18 cellular contexts compared by ENCODE assay signal in the genomic region with DNA sequence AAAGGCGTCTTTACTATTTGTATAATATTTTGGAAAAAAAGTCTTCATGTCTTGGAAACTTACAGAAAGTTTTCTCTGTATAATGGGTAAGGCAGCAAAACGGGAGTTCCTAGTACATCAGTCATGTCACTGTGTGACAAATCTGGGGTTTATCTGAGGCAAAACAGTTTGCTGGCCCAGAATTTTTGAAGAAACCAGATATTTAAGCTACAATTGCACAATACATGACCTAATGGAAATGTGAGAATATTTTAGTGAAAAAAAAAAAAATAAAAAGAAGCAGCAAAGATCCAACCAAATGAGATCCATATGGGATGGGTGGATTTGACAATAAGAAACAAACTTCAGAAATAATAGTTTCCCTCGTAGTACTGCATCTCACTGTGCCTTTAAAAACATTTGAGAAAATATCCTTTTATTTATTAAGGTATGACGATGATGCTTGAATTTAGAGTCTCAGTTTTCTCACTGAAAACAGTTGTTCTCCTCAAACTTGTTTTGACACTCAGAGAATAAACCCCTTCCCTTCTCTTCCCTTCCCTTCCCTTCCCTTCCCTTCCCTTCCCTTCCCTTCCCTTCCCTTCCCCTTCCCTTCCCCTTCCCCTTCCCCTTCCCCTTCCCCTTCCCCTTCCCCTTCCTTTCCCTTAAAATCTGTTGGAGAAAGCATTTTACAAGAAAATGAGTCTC.
DNase-seq lines count a peak whose midpoint lies in the region; ATAC-seq and TF ChIP-seq lines count a peak whose summit lies in the region.
"Had no signal": no experiment of that assay in that cellular context is flagged by ENCODE, and none has a peak within 500 bp of the region (broad histone marks: within the 10 kb centered on the region; RNA-seq: fewer than 3 reads in every experiment).

No MANE protein-coding gene starts in this region.

- no peak overlapping the region for H3K4me3 Mint-ChIP-seq in nephron
- H3K4me3 Mint-ChIP-seq in T-cell, result no peak overlapping the region
- H3K4me3 Mint-ChIP-seq in activated CD8-positive, alpha-beta T cell treated with anti-CD3 and anti-CD28 coated beads for 36 hours, result no peak overlapping the region
- H3K4me3 Mint-ChIP-seq: endodermal cell; IgD-negative memory B cell; natural killer cell treated with Interleukin-12 subunit alpha and Interleukin-12 subunit beta and Interleukin-15 and Interleukin-18, amount 100 ng/mL, for 72 hours; stimulated activated naive CD8-positive, alpha-beta T cell treated with anti-CD3 and anti-CD28 coated beads, Interleukin-15, amount 100 ng/mL, for 72 hours had no signal

- no peaks in the 10 kb centered on the region for H3K36me3 Mint-ChIP-seq in nephron (ENCODE audit: low read depth)
- H3K36me3 Mint-ChIP-seq in T-cell, result no peaks in the 10 kb centered on the region
- no peaks in the 10 kb centered on the region for H3K36me3 Mint-ChIP-seq in activated CD8-positive, alpha-beta T cell treated with anti-CD3 and anti-CD28 coated beads for 36 hours (ENCODE audit: low read depth)
- H3K36me3 Mint-ChIP-seq: natural killer cell treated with Interleukin-12 subunit alpha and Interleukin-12 subunit beta and Interleukin-15 and Interleukin-18, amount 100 ng/mL, for 72 hours had no signal

- CTCF ChIA-PET in AG04449 (lab: Yijun Ruan, JAX) (no interaction called here), T-cell (lab: Charles Lee) (no interaction called here)
- CTCF ChIA-PET in activated CD8-positive, alpha-beta T cell treated with anti-CD3 and anti-CD28 coated beads for 36 hours (lab: Charles Lee), result no interaction called here

- POLR2A ChIA-PET in AG04449 (lab: Yijun Ruan, JAX), result no interaction called here
- POLR2A ChIA-PET in T-cell (lab: Charles Lee), result no interaction called here
- POLR2A ChIA-PET in activated CD8-positive, alpha-beta T cell treated with anti-CD3 and anti-CD28 coated beads for 36 hours (lab: Charles Lee), result no interaction called here

- H3K9me3 Mint-ChIP-seq in nephron (peaks cover 7% of the 10 kb centered on the region), T-cell (no peaks in the 10 kb centered on the region)
- H3K9me3 Mint-ChIP-seq in activated CD8-positive, alpha-beta T cell treated with anti-CD3 and anti-CD28 coated beads for 36 hours, result no peaks in the 10 kb centered on the region
- H3K9me3 Mint-ChIP-seq: natural killer cell treated with Interleukin-12 subunit alpha and Interleukin-12 subunit beta and Interleukin-15 and Interleukin-18, amount 100 ng/mL, for 72 hours; stimulated activated naive CD8-positive, alpha-beta T cell treated with anti-CD3 and anti-CD28 coated beads, Interleukin-15, amount 100 ng/mL, for 72 hours had no signal

- H3K27ac Mint-ChIP-seq in nephron, result peak overlapping the region; percentile 12 to 87 (median 74)
- no peak overlapping the region for H3K27ac Mint-ChIP-seq in T-cell
- H3K27ac Mint-ChIP-seq in activated CD8-positive, alpha-beta T cell treated with anti-CD3 and anti-CD28 coated beads for 36 hours, result no peak overlapping the region
- H3K27ac Mint-ChIP-seq: endodermal cell; IgD-negative memory B cell; natural killer cell treated with Interleukin-12 subunit alpha and Interleukin-12 subunit beta and Interleukin-15 and Interleukin-18, amount 100 ng/mL, for 72 hours; stimulated activated naive CD8-positive, alpha-beta T cell treated with anti-CD3 and anti-CD28 coated beads, Interleukin-15, amount 100 ng/mL, for 72 hours had no signal

- DNase-seq in AG04449 (ENCODE audit: low read depth, low spot score), result peak; percentile 62
- DNase-seq in HCEC 1CT, result peak; percentile 75
- DNase-seq in fibroblast of gingiva (ENCODE audit: low read depth), result peak; percentile 96
- DNase-seq in T-cell, result no peak
- no peak for DNase-seq in activated CD8-positive, alpha-beta T cell treated with anti-CD3 and anti-CD28 coated beads for 36 hours
- DNase-seq in activated CD4-positive, alpha-beta T cell treated with anti-CD3 and anti-CD28 coated beads for 4 hours, result no peak
- DNase-seq: activated CD4-positive, CD25-positive, alpha-beta regulatory T cell; endodermal cell; NCI-H187 treated with DMSO at 0.1 percent for 48 hours; NCI-H446; NK-92 treated with Interleukin-12 subunit alpha and Interleukin-12 subunit beta, amount 100 ng/mL, for 24 hours; stimulated activated naive CD8-positive, alpha-beta T cell treated with anti-CD3 and anti-CD28 coated beads, Interleukin-15, amount 100 ng/mL, for 72 hours; T-helper 2 cell; upper lobe of right lung had no signal

- no peak for TF ChIP-seq CTCF in AG04449 (IDR thresholded peaks at IDR 0.05; ENCODE audit: insufficient read depth, low read length, missing control alignments)
- no peak for TF ChIP-seq CTCF in nephron (IDR thresholded peaks at IDR 0.05; ENCODE audit: unreplicated experiment in 3 of 3)
- TF ChIP-seq CTCF in activated CD8-positive, alpha-beta T cell treated with anti-CD3 and anti-CD28 coated beads for 36 hours (IDR thresholded peaks at IDR 0.05), result no peak

- ATAC-seq in T-cell (replicated peaks in 1 of 4) (no peak), HG03354 (IDR thresholded peaks at IDR 0.05; ENCODE audit: poor library complexity, severe bottlenecking, unreplicated experiment) (no peak)
- ATAC-seq in activated CD8-positive, alpha-beta T cell treated with anti-CD3 and anti-CD28 coated beads for 36 hours, result no peak
- ATAC-seq: natural killer cell treated with Interleukin-12 subunit alpha and Interleukin-12 subunit beta and Interleukin-15 and Interleukin-18, amount 100 ng/mL, for 72 hours; stimulated activated naive CD8-positive, alpha-beta T cell treated with anti-CD3 and anti-CD28 coated beads, Interleukin-15, amount 100 ng/mL, for 72 hours; upper lobe of right lung had no signal

- intact Hi-C loops in activated CD8-positive, alpha-beta T cell treated with anti-CD3 and anti-CD28 coated beads for 36 hours (cut with micrococcal nuclease), result no loop called here

- H3K4me3 ChIP-seq in AG04449 (ENCODE audit: low read depth, low read length), result no peak overlapping the region
- H3K4me3 ChIP-seq: upper lobe of right lung had no signal

- H3K4me1 Mint-ChIP-seq in nephron (peaks cover 29% of the 10 kb centered on the region), T-cell (no peaks in the 10 kb centered on the region)
- H3K4me1 Mint-ChIP-seq in activated CD8-positive, alpha-beta T cell treated with anti-CD3 and anti-CD28 coated beads for 36 hours (ENCODE audit: low read depth), result no peaks in the 10 kb centered on the region
- H3K4me1 Mint-ChIP-seq: endodermal cell; IgD-negative memory B cell; stimulated activated naive CD8-positive, alpha-beta T cell treated with anti-CD3 and anti-CD28 coated beads, Interleukin-15, amount 100 ng/mL, for 72 hours had no signal

- H3K27me3 Mint-ChIP-seq in nephron (ENCODE audit: low read depth) (no peaks in the 10 kb centered on the region), T-cell (peaks cover 7 to 10% of the 10 kb centered on the region in 2 donors)
- H3K27me3 Mint-ChIP-seq in activated CD8-positive, alpha-beta T cell treated with anti-CD3 and anti-CD28 coated beads for 36 hours, result peaks cover 6% of the 10 kb centered on the region

Comparison
In these comparisons a context has a peak if more than half of its experiments do, and no peak if none do; other contexts are left out.
1. DNase-seq: peak in AG04449 (single experiment), HCEC 1CT (single experiment) and fibroblast of gingiva (single experiment); none in T-cell (0 of 34), activated CD8-positive, alpha-beta T cell treated with anti-CD3 and anti-CD28 coated beads for 36 hours (single experiment) and activated CD4-positive, alpha-beta T cell treated with anti-CD3 and anti-CD28 coated beads for 4 hours (0 of 2).
2. H3K27ac Mint-ChIP-seq: peak in nephron (3 of 3); none in T-cell (0 of 2) and activated CD8-positive, alpha-beta T cell treated with anti-CD3 and anti-CD28 coated beads for 36 hours (single experiment).